20 cellular contexts compared by ENCODE assay signal in genomic region chr13:31282741-31283455, GRCh38.
DNase-seq lines count a peak whose midpoint lies in the region; ATAC-seq and TF ChIP-seq lines count a peak whose summit lies in the region.
"Had no signal": no experiment of that assay in that cellular context is flagged by ENCODE, and none has a peak within 500 bp of the region (broad histone marks: within the 10 kb centered on the region; RNA-seq: fewer than 3 reads in every experiment).

No MANE protein-coding gene starts in this region.

- H4K20me1 ChIP-seq in PC-3 (ENCODE audit: low read length): no peaks in the 10 kb centered on the region

- H3K4me3 Mint-ChIP-seq in activated naive CD4-positive, alpha-beta T cell treated with anti-CD3 and anti-CD28 coated beads for 36 hours: no peak overlapping the region
- H3K4me3 Mint-ChIP-seq: B cell; CD4-positive, CD25-positive, alpha-beta regulatory T cell had no signal

- no peak overlapping the region for H2AFZ ChIP-seq in PC-3 (ENCODE audit: low read length)

- H3F3A ChIP-seq in PC-3 (ENCODE audit: low read length, unreplicated experiment): no peaks in the 10 kb centered on the region

- H3K36me3 ChIP-seq in PC-3 (ENCODE audit: low read depth, low read length) (peaks cover 5% of the 10 kb centered on the region; the same call in 1 of the 2 replicates), mesendoderm (ENCODE audit: control insufficient read depth, insufficient read depth, low read length) (no peaks in the 10 kb centered on the region), vagina (peaks cover 0 to 11% of the 10 kb centered on the region in 2 donors)

- peaks cover 32% of the 10 kb centered on the region for H3K36me3 Mint-ChIP-seq in activated naive CD4-positive, alpha-beta T cell treated with anti-CD3 and anti-CD28 coated beads for 36 hours (ENCODE audit: low read depth)

- H3K56ac ChIP-seq in mesendoderm (ENCODE audit: low read length): no peak overlapping the region

- BruUV-seq in PC-3 (replicated peaks; lab: Mats Ljungman, UMichigan): no TSS peak

- H2BK120ac ChIP-seq in mesendoderm (ENCODE audit: low read depth, low read length): no peak overlapping the region

- no peak overlapping the region for H4K5ac ChIP-seq in mesendoderm (ENCODE audit: low read length)

- no peak overlapping the region for H3K18ac ChIP-seq in mesendoderm (ENCODE audit: low read length)

- no CpG with 5 or more reads among the region's 3 CpGs for WGBS in mesendoderm (ENCODE audit: extremely low coverage, insufficient coverage, low lambda C conversion rate)

- H3K79me1 ChIP-seq in mesendoderm (ENCODE audit: low read length): no peaks in the 10 kb centered on the region

- no peak overlapping the region for H2BK5ac ChIP-seq in mesendoderm (ENCODE audit: low read length)

- no peaks in the 10 kb centered on the region for H3K27me3 Mint-ChIP-seq in activated naive CD4-positive, alpha-beta T cell treated with anti-CD3 and anti-CD28 coated beads for 36 hours (ENCODE audit: low read depth)
- H3K27me3 Mint-ChIP-seq: B cell; CD4-positive, CD25-positive, alpha-beta regulatory T cell had no signal

- H3K23ac ChIP-seq in mesendoderm (ENCODE audit: low read length): no peak overlapping the region

- POLR2A ChIA-PET in PC-3 (lab: Charles Lee; ENCODE audit: unreplicated experiment): no interaction called here

- H3K4ac ChIP-seq in mesendoderm (ENCODE audit: low read depth, low read length): no peak overlapping the region

- no peak overlapping the region for H3K9ac ChIP-seq in PC-3 (ENCODE audit: low read length)
- H3K9ac ChIP-seq in mesendoderm (ENCODE audit: low read length): no peak overlapping the region

- TF ChIP-seq POLR2A in vagina (IDR thresholded peaks at IDR 0.05): no peak

- H3K4me1 Mint-ChIP-seq in activated naive CD4-positive, alpha-beta T cell treated with anti-CD3 and anti-CD28 coated beads for 36 hours (ENCODE audit: low read depth): no peaks in the 10 kb centered on the region
- H3K4me1 Mint-ChIP-seq: B cell; CD4-positive, CD25-positive, alpha-beta regulatory T cell had no signal

- H4K8ac ChIP-seq in mesendoderm (ENCODE audit: low read depth, low read length): no peak overlapping the region

- peak; percentile 9 for DNase-seq in activated naive CD4-positive, alpha-beta T cell treated with anti-CD3 and anti-CD28 coated beads for 36 hours
- DNase-seq in activated naive CD4-positive, alpha-beta T cell treated with anti-CD3 and anti-CD28 coated beads, Interleukin-2, amount 50 U/mL, for 16 hours: no peak
- peak; percentile 1 for DNase-seq in PC-3
- peak; percentile 68 for DNase-seq in brain pericyte (ENCODE audit: low read depth, low spot score)
- peak; percentile 74 for DNase-seq in mesendoderm
- DNase-seq in vagina (ENCODE audit: extremely low spot score in 2 of 2): no peak
- DNase-seq in AG20443 (ENCODE audit: low spot score): no peak
- DNase-seq: ACHN, Caco-2, DMS53, H7, KG1, NCI-H1105 treated with DMSO at 0.1 percent for 48 hours, NCI-H187 treated with DMSO at 0.1 percent for 48 hours, NCI-H526 treated with DMSO at 0.1 percent for 48 hours, OCI-M1 had no signal

- no peak overlapping the region for H3K4me3 ChIP-seq in PC-3 (ENCODE audit: low read length)
- no peak overlapping the region for H3K4me3 ChIP-seq in mesendoderm (ENCODE audit: low read length)
- no peak overlapping the region for H3K4me3 ChIP-seq in vagina

- H3K27ac Mint-ChIP-seq in activated naive CD4-positive, alpha-beta T cell treated with anti-CD3 and anti-CD28 coated beads for 36 hours: no peak overlapping the region
- H3K27ac Mint-ChIP-seq: B cell; CD4-positive, CD25-positive, alpha-beta regulatory T cell had no signal

- no peaks in the 10 kb centered on the region for H3K9me3 ChIP-seq in PC-3 (ENCODE audit: low read length)
- H3K9me3 ChIP-seq in vagina: no peaks in the 10 kb centered on the region

- H3K27ac ChIP-seq in PC-3 (ENCODE audit: low read length) (no peak overlapping the region), mesendoderm (ENCODE audit: low read depth, low read length) (no peak overlapping the region), vagina (no peak overlapping the region)
- H3K27ac ChIP-seq: RWPE1 had no signal

- no peak for ATAC-seq in PC-3
- ATAC-seq in GM19023 (IDR thresholded peaks at IDR 0.05; ENCODE audit: unreplicated experiment): no peak

- no peak overlapping the region for H2BK15ac ChIP-seq in mesendoderm (replicated peaks; ENCODE audit: low read depth)

- H3K9me2 ChIP-seq in PC-3 (replicated peaks; ENCODE audit: low read length): no peaks in the 10 kb centered on the region

- no peaks in the 10 kb centered on the region for H3K27me3 ChIP-seq in PC-3 (ENCODE audit: low read length)
- H3K27me3 ChIP-seq in mesendoderm (ENCODE audit: insufficient read depth, low read length, poor library complexity): peaks cover 1% of the 10 kb centered on the region
- no peaks in the 10 kb centered on the region for H3K27me3 ChIP-seq in vagina

- H3K4me2 ChIP-seq in PC-3 (ENCODE audit: low read length) (no peak overlapping the region), mesendoderm (ENCODE audit: low read length) (no peak overlapping the region)

- intact Hi-C loops in activated naive CD4-positive, alpha-beta T cell treated with anti-CD3 and anti-CD28 coated beads for 36 hours (cut with micrococcal nuclease): no loop called here
- intact Hi-C loops in PC-3 (cut with micrococcal nuclease): no loop called here
- intact Hi-C loops in vagina (cut with DNase I): no loop called here

- H3K4me1 ChIP-seq in PC-3 (ENCODE audit: insufficient read depth, low read length): no peaks in the 10 kb centered on the region
- H3K4me1 ChIP-seq in mesendoderm (ENCODE audit: control insufficient read depth, low read depth, low read length): no peaks in the 10 kb centered on the region
- no peaks in the 10 kb centered on the region for H3K4me1 ChIP-seq in vagina
- H3K4me1 ChIP-seq: Caco-2 had no signal

- no peak overlapping the region for H2AK5ac ChIP-seq in mesendoderm (ENCODE audit: low read length)

- peaks cover 13% of the 10 kb centered on the region for H3K9me3 Mint-ChIP-seq in activated naive CD4-positive, alpha-beta T cell treated with anti-CD3 and anti-CD28 coated beads for 36 hours

- TF ChIP-seq CTCF in PC-3 (conservative IDR thresholded peaks at IDR 0.05; ENCODE audit: low read depth, low read length): no peak
- no peak for TF ChIP-seq CTCF in vagina (IDR thresholded peaks at IDR 0.05)

- CTCF ChIA-PET in activated naive CD4-positive, alpha-beta T cell treated with anti-CD3 and anti-CD28 coated beads for 36 hours (lab: Charles Lee): interaction anchor here (0.6 kb wide), 1 partner anchor 159 kb away, joined by 4 read pairs; no protein-coding TSS in a partner anchor
- CTCF ChIA-PET in PC-3 (lab: Charles Lee): no interaction called here

- H3K79me2 ChIP-seq in PC-3 (ENCODE audit: low read length) (no peaks in the 10 kb centered on the region), mesendoderm (ENCODE audit: control insufficient read depth, insufficient read depth, low read length) (no peaks in the 10 kb centered on the region)

Comparison
In these comparisons a context has a peak if more than half of its experiments do, and no peak if none do; other contexts are left out.
1. DNase-seq: peak in activated naive CD4-positive, alpha-beta T cell treated with anti-CD3 and anti-CD28 coated beads for 36 hours (single experiment), PC-3 (single experiment), brain pericyte (single experiment) and mesendoderm (single experiment); none in activated naive CD4-positive, alpha-beta T cell treated with anti-CD3 and anti-CD28 coated beads, Interleukin-2, amount 50 U/mL, for 16 hours (single experiment), vagina (0 of 2) and AG20443 (single experiment).